In genomic region chr9:89309608-89310485, GRCh38 we compare ENCODE assay signal across 8 cellular contexts. TPM values are rescaled to one million over a fixed set of nuclear protein-coding genes. Genes with fewer than 3 reads are reported as not detected.
A peak's percentile ranks its signal among the peaks of the same experiment; 100 is the strongest.
DNase-seq lines count a peak whose midpoint lies in the region; ATAC-seq and TF ChIP-seq lines count a peak whose summit lies in the region.

No MANE protein-coding gene starts in this region.

- POLR2A ChIA-PET in naive thymus-derived CD8-positive, alpha-beta T cell (lab: Charles Lee) = interaction anchor here (0.6 to 2.9 kb wide), 8 partner anchors 9 to 299 kb away, joined by 3 to 29 read pairs (median 4); partner anchors contain the start of gene SECISBP2

- peak overlapping the region; percentile 100 for H3K27ac Mint-ChIP-seq in GM23338
- H3K27ac Mint-ChIP-seq in naive thymus-derived CD8-positive, alpha-beta T cell = peak overlapping the region; percentile 84 to 100 (median 100)

- H3K9me3 ChIP-seq in SJCRH30 (replicated peaks) = no peaks in the 10 kb centered on the region

- H3K4me2 ChIP-seq in GM23338 = peak overlapping the region; percentile 89

- DNase-seq in GM23338 (ENCODE audit: low spot score) = peak; percentile 20
- peak in 1 of 2 experiments; percentile 9 for DNase-seq in SJCRH30
- DNase-seq in dorsolateral prefrontal cortex = no peak
- DNase-seq in naive thymus-derived CD8-positive, alpha-beta T cell = peak in 1 of 10 donors; percentile 11
- no peak for DNase-seq in NCI-H1092 treated with DMSO at 0.1 percent for 48 hours (lab: John Stamatoyannopoulos, UW)
- DNase-seq in COR-L47 (lab: John Stamatoyannopoulos, UW) = no peak

- H4K20me1 ChIP-seq in GM23338 (replicated peaks; ENCODE audit: insufficient read depth) = peaks cover 25% of the 10 kb centered on the region

- H3K36me3 Mint-ChIP-seq in GM23338 (ENCODE audit: low read depth) = peaks cover 51% of the 10 kb centered on the region
- H3K36me3 Mint-ChIP-seq in naive thymus-derived CD8-positive, alpha-beta T cell = peaks cover 0 to 4% (median 0%) of the 10 kb centered on the region in 3 donors

- peaks cover 17% of the 10 kb centered on the region for H3K27me3 Mint-ChIP-seq in GM23338 (ENCODE audit: insufficient read depth, low read depth, poor library complexity)
- H3K27me3 Mint-ChIP-seq in naive thymus-derived CD8-positive, alpha-beta T cell = peaks cover 0 to 4% (median 0%) of the 10 kb centered on the region in 5 donors

- H3K27ac ChIP-seq in GM23338 (ENCODE audit: low read depth) (peak overlapping the region; percentile 99), SJCRH30 (peak overlapping the region; percentile 94), dorsolateral prefrontal cortex (peak overlapping the region; percentile 90 to 100 (median 99))

- H3K4me1 ChIP-seq in GM23338 (ENCODE audit: insufficient read depth) (peaks cover 16% of the 10 kb centered on the region), SJCRH30 (peaks cover 9% of the 10 kb centered on the region)

- no peak for ATAC-seq in GM23338
- no peak for ATAC-seq in naive thymus-derived CD8-positive, alpha-beta T cell
- no peak for ATAC-seq in GM18517 (IDR thresholded peaks at IDR 0.05; ENCODE audit: unreplicated experiment)
- ATAC-seq in GM18873 (IDR thresholded peaks at IDR 0.05; ENCODE audit: low FRiP score, unreplicated experiment) = no peak

- H3K4me3 ChIP-seq in GM23338 (peak overlapping the region; percentile 73), SJCRH30 (peak overlapping the region; percentile 75), dorsolateral prefrontal cortex (peak overlapping the region; percentile 70 to 99 (median 88))

- intact Hi-C loops in dorsolateral prefrontal cortex (cut with DNase I) = loop anchor here (1.0 to 10.0 kb wide), 3 partner anchors 8 to 155 kb away; partner anchors contain the start of gene SECISBP2 (in 2 of the 2)

- no peaks in the 10 kb centered on the region for H3K9me2 ChIP-seq in GM23338 (ENCODE audit: insufficient read depth)

- peaks cover 5% of the 10 kb centered on the region; the same call in 1 of the 3 replicates for H3K9me3 Mint-ChIP-seq in GM23338
- H3K9me3 Mint-ChIP-seq in naive thymus-derived CD8-positive, alpha-beta T cell = no peaks in the 10 kb centered on the region

- H3K4me3 Mint-ChIP-seq in GM23338 = peak overlapping the region; percentile 94
- H3K4me3 Mint-ChIP-seq in naive thymus-derived CD8-positive, alpha-beta T cell = peak overlapping the region; percentile 71 to 97 (median 96)

- peaks cover 9% of the 10 kb centered on the region for H3K36me3 ChIP-seq in GM23338 (ENCODE audit: insufficient read depth)
- peaks cover 31% of the 10 kb centered on the region for H3K36me3 ChIP-seq in SJCRH30

- H3K79me2 ChIP-seq in GM23338 (replicated peaks; ENCODE audit: insufficient read depth) = peaks cover 49% of the 10 kb centered on the region

- TF ChIP-seq CTCF in GM23338 (conservative IDR thresholded peaks at IDR 0.05; ENCODE audit: low read depth in 2 of 2) (no peak), dorsolateral prefrontal cortex (IDR thresholded peaks at IDR 0.05 in 54 of 56, conservative IDR thresholded peaks at IDR 0.05 in 2 of 56; ENCODE audit: low read depth in 1 of 56, partially characterized antibody in 56 of 56) (no peak)

- H3K4me1 Mint-ChIP-seq in GM23338 = peaks cover 20% of the 10 kb centered on the region
- H3K4me1 Mint-ChIP-seq in naive thymus-derived CD8-positive, alpha-beta T cell = peaks cover 4 to 54% (median 22%) of the 10 kb centered on the region in 4 donors

- no peak overlapping the region for H2AFZ ChIP-seq in GM23338

- H3K27me3 ChIP-seq in GM23338 (ENCODE audit: insufficient read depth) = no peaks in the 10 kb centered on the region
- H3K27me3 ChIP-seq in SJCRH30 = no peaks in the 10 kb centered on the region
- H3K27me3 ChIP-seq in dorsolateral prefrontal cortex = peaks cover 0 to 11% (median 0%) of the 10 kb centered on the region in 45 donors

- peaks cover 7% of the 10 kb centered on the region; the same call in 1 of the 2 replicates for H3F3A ChIP-seq in GM23338 (replicated peaks; ENCODE audit: low read depth)

TF ChIP-seq in GM23338, 12 proteins besides CTCF, POLR2A, EP300 and RAD21 (continues in another document):
- TF ChIP-seq EZH2phosphoT487 (IDR thresholded peaks at IDR 0.05; ENCODE audit: unreplicated experiment) = no peak
- TF ChIP-seq ZNF331 (CRISPR knock-in tag; IDR thresholded peaks at IDR 0.05; ENCODE audit: low read depth) = no peak
- TF ChIP-seq, protein P1, sequence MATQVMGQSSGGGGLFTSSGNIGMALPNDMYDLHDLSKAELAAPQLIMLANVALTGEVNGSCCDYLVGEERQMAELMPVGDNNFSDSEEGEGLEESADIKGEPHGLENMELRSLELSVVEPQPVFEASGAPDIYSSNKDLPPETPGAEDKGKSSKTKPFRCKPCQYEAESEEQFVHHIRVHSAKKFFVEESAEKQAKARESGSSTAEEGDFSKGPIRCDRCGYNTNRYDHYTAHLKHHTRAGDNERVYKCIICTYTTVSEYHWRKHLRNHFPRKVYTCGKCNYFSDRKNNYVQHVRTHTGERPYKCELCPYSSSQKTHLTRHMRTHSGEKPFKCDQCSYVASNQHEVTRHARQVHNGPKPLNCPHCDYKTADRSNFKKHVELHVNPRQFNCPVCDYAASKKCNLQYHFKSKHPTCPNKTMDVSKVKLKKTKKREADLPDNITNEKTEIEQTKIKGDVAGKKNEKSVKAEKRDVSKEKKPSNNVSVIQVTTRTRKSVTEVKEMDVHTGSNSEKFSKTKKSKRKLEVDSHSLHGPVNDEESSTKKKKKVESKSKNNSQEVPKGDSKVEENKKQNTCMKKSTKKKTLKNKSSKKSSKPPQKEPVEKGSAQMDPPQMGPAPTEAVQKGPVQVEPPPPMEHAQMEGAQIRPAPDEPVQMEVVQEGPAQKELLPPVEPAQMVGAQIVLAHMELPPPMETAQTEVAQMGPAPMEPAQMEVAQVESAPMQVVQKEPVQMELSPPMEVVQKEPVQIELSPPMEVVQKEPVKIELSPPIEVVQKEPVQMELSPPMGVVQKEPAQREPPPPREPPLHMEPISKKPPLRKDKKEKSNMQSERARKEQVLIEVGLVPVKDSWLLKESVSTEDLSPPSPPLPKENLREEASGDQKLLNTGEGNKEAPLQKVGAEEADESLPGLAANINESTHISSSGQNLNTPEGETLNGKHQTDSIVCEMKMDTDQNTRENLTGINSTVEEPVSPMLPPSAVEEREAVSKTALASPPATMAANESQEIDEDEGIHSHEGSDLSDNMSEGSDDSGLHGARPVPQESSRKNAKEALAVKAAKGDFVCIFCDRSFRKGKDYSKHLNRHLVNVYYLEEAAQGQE (IDR thresholded peaks at IDR 0.05; ENCODE audit: unreplicated experiment) = no peak
- TF ChIP-seq EZH2 (IDR thresholded peaks at IDR 0.05; ENCODE audit: low read depth, unreplicated experiment) = no peak
- TF ChIP-seq JUNB (IDR thresholded peaks at IDR 0.05; ENCODE audit: unreplicated experiment) = no peak
- TF ChIP-seq ZNF114 (CRISPR knock-in tag; IDR thresholded peaks at IDR 0.05) = no peak
- no peak for TF ChIP-seq STAT1 (IDR thresholded peaks at IDR 0.05; ENCODE audit: unreplicated experiment)
- TF ChIP-seq CREB1 (CRISPR knock-in tag; IDR thresholded peaks at IDR 0.05; ENCODE audit: low read depth) = no peak
- no peak for TF ChIP-seq NANOG (IDR thresholded peaks at IDR 0.05; ENCODE audit: borderline replicate concordance)
- no peak for TF ChIP-seq POLR2AphosphoS5 (IDR thresholded peaks at IDR 0.05; ENCODE audit: low read depth)
- TF ChIP-seq ETS1 (IDR thresholded peaks at IDR 0.05) = no peak

RNA-seq across cellular contexts. Expression of gene CKS2, which starts 1.1 kb away (rescaled TPM):
- 344 and 512 TPM in 2 replicates for total RNA-seq in GM23338 (2014; rRNA removed; shearing (Covaris generic))
- polyA plus RNA-seq in GM23338 (2016; fragmentation: Nextera tagmentation; extraction: Ambion mirVana) = 1,783 and 1,909 TPM in 2 replicates
- 342 and 362 TPM in 2 replicates for total RNA-seq in SJCRH30 (2014; rRNA removed; shearing (Covaris generic))
- total RNA-seq in dorsolateral prefrontal cortex = 10 to 100 TPM in 14 of 120 experiments, 1 to 10 TPM in 106; 2.1 to 21.1 (median 5.6) TPM
- 1 to 10 TPM; 4.8 to 5.3 TPM for total RNA-seq in naive thymus-derived CD8-positive, alpha-beta T cell
- polyA plus RNA-seq in naive thymus-derived CD8-positive, alpha-beta T cell = 10 to 100 TPM in 1 of 3 donors, 1 to 10 TPM in 2; 7.0 to 13.6 (median 7.8) TPM

RNA-seq across cellular contexts. Expression of gene SECISBP2, which starts 8.5 kb away (rescaled TPM):
- 86.8 and 88.1 TPM in 2 replicates for total RNA-seq in GM23338 (2014; rRNA removed; shearing (Covaris generic))
- 71.3 and 77.7 TPM in 2 replicates for polyA plus RNA-seq in GM23338 (2016; fragmentation: Nextera tagmentation; extraction: Ambion mirVana)
- 37.6 and 47.9 TPM in 2 replicates for total RNA-seq in SJCRH30 (2014; rRNA removed; shearing (Covaris generic))
- total RNA-seq in dorsolateral prefrontal cortex = 10 to 100 TPM; 37.7 to 76.2 (median 54.3) TPM
- 100 to 1,000 TPM; 105 to 112 TPM for total RNA-seq in naive thymus-derived CD8-positive, alpha-beta T cell
- polyA plus RNA-seq in naive thymus-derived CD8-positive, alpha-beta T cell = 10 to 100 TPM; 19.6 to 27.9 (median 21.2) TPM

Comparison
In these comparisons a context has a peak if more than half of its experiments do, and no peak if none do; other contexts are left out.
1. RNA of gene CKS2, which starts 1.1 kb away (total RNA-seq): 344 to 512 TPM in GM23338 and 342 to 362 TPM in SJCRH30; 2.1 to 21.1 TPM in dorsolateral prefrontal cortex and 4.8 to 5.3 TPM in naive thymus-derived CD8-positive, alpha-beta T cell; every median in the first group is over 10 times any median in the second.
2. Peak in every context shown above with its lines, with median percentiles within 50 percentile points of each other: H3K27ac ChIP-seq and H3K4me3 ChIP-seq.